In the genomic region with DNA sequence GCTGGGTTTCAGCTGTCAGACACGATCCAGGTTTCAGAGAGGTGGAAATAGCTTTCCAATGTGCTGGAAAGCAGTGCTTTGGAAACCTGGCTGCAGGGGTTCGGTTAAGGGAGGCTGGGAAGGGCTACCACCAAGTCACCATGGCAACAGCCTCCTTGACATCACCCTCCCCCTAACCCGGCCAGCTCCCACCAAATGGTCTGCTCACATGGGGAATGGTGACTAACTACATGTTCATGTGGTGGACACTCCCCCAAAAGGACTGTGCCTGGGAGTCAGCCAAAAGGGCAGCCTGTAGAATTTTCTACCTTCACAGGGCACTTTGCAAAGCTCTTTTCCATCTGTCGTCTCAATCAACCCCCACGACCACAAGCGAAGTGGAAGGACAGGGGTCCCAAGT, we compare ENCODE assay signal across 22 cellular contexts.
A peak's percentile ranks its signal among the peaks of the same experiment; 100 is the strongest.
DNase-seq lines count a peak whose midpoint lies in the region; ATAC-seq and TF ChIP-seq lines count a peak whose summit lies in the region.
"Had no signal": no experiment of that assay in that cellular context is flagged by ENCODE, and none has a peak within 500 bp of the region (broad histone marks: within the 10 kb centered on the region; RNA-seq: fewer than 3 reads in every experiment).

No MANE protein-coding gene starts in this region.

- no peak overlapping the region for H3K27ac ChIP-seq in mesenchymal stem cell (ENCODE audit: low read length, poor library complexity, severe bottlenecking)
- H3K27ac ChIP-seq: right lobe of liver, vagina had no signal

- H4K91ac ChIP-seq in mesenchymal stem cell (ENCODE audit: low read length) = no peak overlapping the region

- H4K8ac ChIP-seq in mesenchymal stem cell (ENCODE audit: low read length) = no peak overlapping the region

- H3K4me1 ChIP-seq in mesenchymal stem cell (ENCODE audit: control insufficient read depth, insufficient read depth, low read depth, low read length) = no peaks in the 10 kb centered on the region
- H3K4me1 ChIP-seq: right lobe of liver, vagina had no signal

- H3K79me1 ChIP-seq in mesenchymal stem cell (replicated peaks; ENCODE audit: low read length, poor library complexity, severe bottlenecking) = no peaks in the 10 kb centered on the region

- no peaks in the 10 kb centered on the region for H3K36me3 Mint-ChIP-seq in brain
- H3K36me3 Mint-ChIP-seq in type B pancreatic cell = no peaks in the 10 kb centered on the region
- H3K36me3 Mint-ChIP-seq: activated CD8-positive, alpha-beta memory T cell treated with anti-CD3 and anti-CD28 coated beads, Interleukin-2, amount 10 ng/mL, durations not matched to agents 7 days and 5 days; CD8-positive, alpha-beta T cell; IgD-negative memory B cell; mesothelial cell of epicardium had no signal

- no peak overlapping the region for H3K18ac ChIP-seq in mesenchymal stem cell (ENCODE audit: low read depth in 1 of 2, low read length in 2 of 2)

- no peak overlapping the region for H3K4ac ChIP-seq in mesenchymal stem cell (ENCODE audit: low read depth in 1 of 2, low read length in 2 of 2)

- peak overlapping the region; percentile 8 for H3K9ac ChIP-seq in mesenchymal stem cell (ENCODE audit: low read length)

- no peak overlapping the region for H2BK12ac ChIP-seq in mesenchymal stem cell (ENCODE audit: low read length in 2 of 2)

- no peak for ATAC-seq in GM21528 (IDR thresholded peaks at IDR 0.05; ENCODE audit: low FRiP score, unreplicated experiment)
- ATAC-seq: activated CD8-positive, alpha-beta memory T cell treated with anti-CD3 and anti-CD28 coated beads, Interleukin-2, amount 10 ng/mL, durations not matched to agents 7 days and 5 days; activated naive CD8-positive, alpha-beta T cell treated with anti-CD3 and anti-CD28 coated beads, Interleukin-2, amount 50 U/mL, for 24 hours; CD8-positive, alpha-beta T cell; effector memory CD8-positive, alpha-beta T cell; right lobe of liver; stimulated activated naive CD8-positive, alpha-beta T cell treated with anti-CD3 and anti-CD28 coated beads, Interleukin-15, amount 100 ng/mL, for 72 hours had no signal

- no peak overlapping the region for H3K14ac ChIP-seq in mesenchymal stem cell (ENCODE audit: low read length in 2 of 2)

- H3K4me3 Mint-ChIP-seq in brain (no peak overlapping the region), type B pancreatic cell (no peak overlapping the region)
- H3K4me3 Mint-ChIP-seq: activated CD8-positive, alpha-beta memory T cell treated with anti-CD3 and anti-CD28 coated beads, Interleukin-2, amount 10 ng/mL, durations not matched to agents 7 days and 5 days; activated naive CD8-positive, alpha-beta T cell treated with anti-CD3 and anti-CD28 coated beads, Interleukin-2, amount 50 U/mL, for 24 hours; CD8-positive, alpha-beta T cell; effector memory CD8-positive, alpha-beta T cell; H9; IgD-negative memory B cell; mesothelial cell of epicardium; stimulated activated naive CD8-positive, alpha-beta T cell treated with anti-CD3 and anti-CD28 coated beads, Interleukin-15, amount 100 ng/mL, for 72 hours had no signal

- no peak overlapping the region for H2BK120ac ChIP-seq in mesenchymal stem cell (ENCODE audit: low read depth, low read length)

- TF ChIP-seq CTCF in brain (conservative IDR thresholded peaks at IDR 0.05) (no peak), type B pancreatic cell (conservative IDR thresholded peaks at IDR 0.05) (no peak)

- H3K4me2 ChIP-seq in mesenchymal stem cell (ENCODE audit: low read length, poor library complexity, severe bottlenecking) = no peak overlapping the region

- H3K36me3 ChIP-seq in mesenchymal stem cell (ENCODE audit: control insufficient read depth in 1 of 2, insufficient read depth in 2 of 2, low read depth in 1 of 2, low read length in 2 of 2) = no peaks in the 10 kb centered on the region
- H3K36me3 ChIP-seq: right lobe of liver, vagina had no signal

- H3K4me3 ChIP-seq in mesenchymal stem cell (ENCODE audit: insufficient read depth in 1 of 2, low read depth in 1 of 2, low read length in 2 of 2) = no peak overlapping the region
- H3K4me3 ChIP-seq: right lobe of liver, vagina had no signal

- H3K27ac Mint-ChIP-seq in brain (peak overlapping the region in 3 of 5 experiments; percentile 34 to 82 (median 65)), type B pancreatic cell (no peak overlapping the region)
- H3K27ac Mint-ChIP-seq: activated CD8-positive, alpha-beta memory T cell treated with anti-CD3 and anti-CD28 coated beads, Interleukin-2, amount 10 ng/mL, durations not matched to agents 7 days and 5 days; activated naive CD8-positive, alpha-beta T cell treated with anti-CD3 and anti-CD28 coated beads, Interleukin-2, amount 50 U/mL, for 24 hours; activated T-helper 2 cell treated with anti-CD3 and anti-CD28 coated beads, Interferon-gamma antibody, Interleukin-2, Interleukin-4, amounts not matched to agents 10 μg/mL and 5 μg/mL and 100 μg/mL, durations not matched to agents 14 hours and 24 hours and 36 hours; CD8-positive, alpha-beta T cell; effector memory CD8-positive, alpha-beta T cell; H9; IgD-negative memory B cell; mesothelial cell of epicardium; stimulated activated naive CD8-positive, alpha-beta T cell treated with anti-CD3 and anti-CD28 coated beads, Interleukin-15, amount 100 ng/mL, for 72 hours had no signal

- peaks cover 0 to 3% (median 0%) of the 10 kb centered on the region in 5 experiments for H3K9me3 Mint-ChIP-seq in brain
- peaks cover 5% of the 10 kb centered on the region for H3K9me3 Mint-ChIP-seq in type B pancreatic cell
- H3K9me3 Mint-ChIP-seq: activated naive CD8-positive, alpha-beta T cell treated with anti-CD3 and anti-CD28 coated beads, Interleukin-2, amount 50 U/mL, for 24 hours; activated T-helper 2 cell treated with anti-CD3 and anti-CD28 coated beads, Interferon-gamma antibody, Interleukin-2, Interleukin-4, amounts not matched to agents 10 μg/mL and 5 μg/mL and 100 μg/mL, durations not matched to agents 14 hours and 24 hours and 36 hours; CD8-positive, alpha-beta T cell; effector memory CD8-positive, alpha-beta T cell; IgD-negative memory B cell; stimulated activated naive CD8-positive, alpha-beta T cell treated with anti-CD3 and anti-CD28 coated beads, Interleukin-15, amount 100 ng/mL, for 72 hours had no signal

- no peaks in the 10 kb centered on the region for H3K9me3 ChIP-seq in mesenchymal stem cell (ENCODE audit: control insufficient read depth, low read length)
- H3K9me3 ChIP-seq: right lobe of liver, vagina had no signal

- no peak overlapping the region for H2AK5ac ChIP-seq in mesenchymal stem cell (ENCODE audit: low read length, severe bottlenecking)

- no peak overlapping the region for H2BK15ac ChIP-seq in mesenchymal stem cell (ENCODE audit: low read depth, poor library complexity, severe bottlenecking)

- 68% methylated on average over 5 of the region's 6 CpGs for WGBS in mesenchymal stem cell

- peaks cover 0 to 21% of the 10 kb centered on the region in 2 experiments for H3K27me3 ChIP-seq in mesenchymal stem cell (ENCODE audit: control insufficient read depth in 1 of 2, insufficient read depth in 1 of 2, low read length in 2 of 2)
- H3K27me3 ChIP-seq: right lobe of liver, vagina had no signal

- DNase-seq in DMS79 (lab: John Stamatoyannopoulos, UW) (peak; percentile 65), LHCN-M2 (ENCODE audit: low read depth) (peak; percentile 44), mesenchymal stem cell (no peak), type B pancreatic cell (ENCODE audit: extremely low spot score, unreplicated experiment) (no peak), pons (ENCODE audit: low spot score) (no peak), SIG-M5 (lab: John Stamatoyannopoulos, UW) (no peak)
- DNase-seq: activated CD4-positive, alpha-beta T cell treated with anti-CD3 and anti-CD28 coated beads for 1 hour; activated CD8-positive, alpha-beta memory T cell treated with anti-CD3 and anti-CD28 coated beads, Interleukin-2, amount 10 ng/mL, durations not matched to agents 7 days and 5 days; activated naive CD8-positive, alpha-beta T cell treated with anti-CD3 and anti-CD28 coated beads, Interleukin-2, amount 50 U/mL, for 24 hours; CD8-positive, alpha-beta T cell; cerebellar nuclear complex; effector memory CD8-positive, alpha-beta T cell; H9; NCI-H1930; right lobe of liver; stimulated activated naive CD8-positive, alpha-beta T cell treated with anti-CD3 and anti-CD28 coated beads, Interleukin-15, amount 100 ng/mL, for 72 hours had no signal

- no peak overlapping the region for H2BK5ac ChIP-seq in mesenchymal stem cell (ENCODE audit: low read depth, low read length, poor library complexity, severe bottlenecking)

- H2AFZ ChIP-seq in mesenchymal stem cell (ENCODE audit: low read depth, low read length) = no peak overlapping the region

- H3K4me1 Mint-ChIP-seq in brain = peaks cover 48% of the 10 kb centered on the region
- peaks cover 14% of the 10 kb centered on the region for H3K4me1 Mint-ChIP-seq in type B pancreatic cell (ENCODE audit: unreplicated experiment)
- H3K4me1 Mint-ChIP-seq: activated CD8-positive, alpha-beta memory T cell treated with anti-CD3 and anti-CD28 coated beads, Interleukin-2, amount 10 ng/mL, durations not matched to agents 7 days and 5 days; activated naive CD8-positive, alpha-beta T cell treated with anti-CD3 and anti-CD28 coated beads, Interleukin-2, amount 50 U/mL, for 24 hours; H9; IgD-negative memory B cell; stimulated activated naive CD8-positive, alpha-beta T cell treated with anti-CD3 and anti-CD28 coated beads, Interleukin-15, amount 100 ng/mL, for 72 hours had no signal

- H3K27me3 Mint-ChIP-seq in brain = no peaks in the 10 kb centered on the region
- H3K27me3 Mint-ChIP-seq in type B pancreatic cell = no peaks in the 10 kb centered on the region
- H3K27me3 Mint-ChIP-seq: IgD-negative memory B cell; stimulated activated naive CD8-positive, alpha-beta T cell treated with anti-CD3 and anti-CD28 coated beads, Interleukin-15, amount 100 ng/mL, for 72 hours had no signal

- no peak overlapping the region for H3K23ac ChIP-seq in mesenchymal stem cell (ENCODE audit: low read length in 2 of 2)

Comparison
In these comparisons a context has a peak if more than half of its experiments do, and no peak if none do; other contexts are left out.
1. DNase-seq: peak in DMS79 (single experiment) and LHCN-M2 (single experiment); none in mesenchymal stem cell (single experiment), type B pancreatic cell (single experiment), pons (single experiment) and SIG-M5 (single experiment).